In genomic region chr2:188721231-188721630, GRCh38 we compare ENCODE assay signal across 18 cellular contexts.
DNase-seq lines count a peak whose midpoint lies in the region; ATAC-seq, FAIRE-seq and TF ChIP-seq lines count a peak whose summit lies in the region.
"Had no signal": no experiment of that assay in that cellular context is flagged by ENCODE, and none has a peak within 500 bp of the region (broad histone marks: within the 10 kb centered on the region; RNA-seq: fewer than 3 reads in every experiment).

No MANE protein-coding gene starts in this region.

- peak; percentile 7 for DNase-seq in AG20443 (ENCODE audit: low spot score)
- peak; percentile 2 for DNase-seq in MG63
- DNase-seq in fibroblast of mammary gland (ENCODE audit: low read depth): peak; percentile 43
- peak; percentile 72 for DNase-seq in myocyte (ENCODE audit: low read depth)
- DNase-seq in stimulated activated CD4-positive, alpha-beta T cell treated with anti-CD3 and anti-CD28 coated beads, Interleukin-2, amount 100 ng/mL, for 24 hours: no peak
- no peak for DNase-seq in urothelium cell line (ENCODE audit: low spot score)
- DNase-seq: 8988T; DMS153; KG1; MM.1S; NCI-H1105; NCI-H1694 treated with DMSO at 0.1 percent for 48 hours; NCI-H345; NCI-H526 treated with DMSO at 0.1 percent for 48 hours; NK-92 treated with Interleukin-12 subunit alpha and Interleukin-12 subunit beta, amount 100 ng/mL, for 24 hours; OCI-M1 had no signal

- no peaks in the 10 kb centered on the region for H3K9me3 ChIP-seq in MG63

- ATAC-seq in HG02981 (IDR thresholded peaks at IDR 0.05; ENCODE audit: unreplicated experiment) (no peak), GM21723 (IDR thresholded peaks at IDR 0.05; ENCODE audit: unreplicated experiment) (no peak)

- FAIRE-seq in urothelium cell line (lab: Jason Lieb, UNC): no peak

- TF ChIP-seq CTCF in fibroblast of mammary gland (conservative IDR thresholded peaks at IDR 0.05; ENCODE audit: control insufficient read depth, insufficient read depth, low read depth, low read length): no peak

- no peaks in the 10 kb centered on the region for H3K36me3 ChIP-seq in MG63

- H3K27me3 ChIP-seq in MG63: no peaks in the 10 kb centered on the region

- H3K4me3 ChIP-seq in MG63: no peak overlapping the region
- no peak overlapping the region for H3K4me3 ChIP-seq in fibroblast of mammary gland (ENCODE audit: control insufficient read depth, low read depth, low read length)

Comparison
In these comparisons a context has a peak if more than half of its experiments do, and no peak if none do; other contexts are left out.
1. DNase-seq: peak in AG20443 (single experiment), MG63 (single experiment), fibroblast of mammary gland (single experiment) and myocyte (single experiment); none in stimulated activated CD4-positive, alpha-beta T cell treated with anti-CD3 and anti-CD28 coated beads, Interleukin-2, amount 100 ng/mL, for 24 hours (0 of 2) and urothelium cell line (single experiment).